8 cellular contexts compared by ENCODE assay signal in the genomic region with DNA sequence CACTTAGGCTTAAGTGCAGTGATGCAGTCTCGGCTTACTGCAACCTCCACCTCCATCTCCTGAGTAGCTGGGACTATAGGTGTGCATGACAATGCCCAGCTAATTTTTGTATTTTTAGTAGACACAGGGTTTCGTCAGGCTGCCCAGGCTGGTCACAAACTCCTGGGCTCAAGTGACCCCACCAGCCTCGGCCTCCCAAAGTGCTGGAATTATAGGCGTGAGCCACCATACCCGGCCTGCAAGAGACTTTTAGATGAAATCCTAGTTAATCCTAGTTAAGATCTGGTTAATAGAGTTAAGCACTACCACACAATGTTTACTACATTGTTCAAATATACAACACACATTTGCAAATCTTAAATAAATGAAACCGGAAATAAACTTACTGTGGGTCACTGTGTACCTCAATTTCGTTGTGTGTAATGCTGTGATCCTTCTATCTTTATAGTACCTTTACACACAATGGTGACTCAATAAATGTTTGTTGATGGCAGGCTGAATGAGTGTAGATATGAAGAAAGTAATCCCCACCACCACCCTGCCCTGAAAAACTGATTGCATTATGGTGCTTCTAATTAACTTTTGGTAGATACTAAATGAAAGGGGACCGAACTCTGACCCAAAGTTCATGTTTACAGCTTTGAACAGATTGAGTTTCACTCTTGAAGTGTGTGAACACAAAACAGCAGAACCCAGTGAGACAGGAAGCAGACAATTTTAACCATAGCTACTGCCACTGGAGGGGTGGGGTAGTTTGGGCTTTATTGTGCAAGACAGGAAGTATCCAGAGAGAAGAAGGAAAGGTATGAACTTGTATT.
DNase-seq lines count a peak whose midpoint lies in the region; ATAC-seq and TF ChIP-seq lines count a peak whose summit lies in the region.

No MANE protein-coding gene starts in this region.

- ATAC-seq in GM18520 (IDR thresholded peaks at IDR 0.05; ENCODE audit: unreplicated experiment) (peak; percentile 89), HG02981 (IDR thresholded peaks at IDR 0.05; ENCODE audit: unreplicated experiment) (peak; percentile 92), upper lobe of left lung (ENCODE audit: low FRiP score in 2 of 2) (peak; percentile 75 to 80)

- no peaks in the 10 kb centered on the region for H3K9me3 ChIP-seq in upper lobe of left lung

- TF ChIP-seq POLR2A in upper lobe of left lung (IDR thresholded peaks at IDR 0.05), result no peak

- peaks cover 20 to 30% (median 26%) of the 10 kb centered on the region in 4 donors for H3K4me1 ChIP-seq in upper lobe of left lung

- H3K27ac ChIP-seq in upper lobe of left lung, result peak overlapping the region; percentile 3 to 70 (median 48)

- 61 to 67% methylated on average over 8 of the region's 8 CpGs for WGBS in upper lobe of left lung, 2 donors

- TF ChIP-seq EP300 in upper lobe of left lung (IDR thresholded peaks at IDR 0.05), result peak in 2 of 4 donors; percentile 30 to 44

- TF ChIP-seq CTCF in AG09309 (IDR thresholded peaks at IDR 0.05; ENCODE audit: control insufficient read depth, insufficient read depth, low read depth, low read length, missing control alignments), result no peak
- no peak for TF ChIP-seq CTCF in upper lobe of left lung (IDR thresholded peaks at IDR 0.05)

- H3K36me3 ChIP-seq in upper lobe of left lung, result no peaks in the 10 kb centered on the region

- H3K27me3 ChIP-seq in upper lobe of left lung, result no peaks in the 10 kb centered on the region

- H3K4me3 ChIP-seq in AG09309 (ENCODE audit: control insufficient read depth, low read depth, low read length) (no peak overlapping the region), upper lobe of left lung (no peak overlapping the region)

- DNase-seq in AG09309 (ENCODE audit: low read depth), result peak; percentile 52
- DNase-seq in NCI-H748 (lab: John Stamatoyannopoulos, UW; ENCODE audit: unreplicated experiment), result peak; percentile 61
- peak; percentile 32 for DNase-seq in activated naive CD4-positive, alpha-beta T cell treated with Interleukin-2 at 50 U/mL for 16 hours
- DNase-seq in iris pigment epithelial cell (ENCODE audit: low read depth), result peak; percentile 87
- peak in 1 of 2 donors; percentile 73 for DNase-seq in upper lobe of left lung
- DNase-seq in mesenteric fat pad (ENCODE audit: low spot score), result no peak
